In genomic region chr10:128438417-128439063, GRCh38 we compare ENCODE assay signal across 25 cellular contexts.
DNase-seq lines count a peak whose midpoint lies in the region; ATAC-seq, FAIRE-seq and TF ChIP-seq lines count a peak whose summit lies in the region.
"Had no signal": no experiment of that assay in that cellular context is flagged by ENCODE, and none has a peak within 500 bp of the region (broad histone marks: within the 10 kb centered on the region; RNA-seq: fewer than 3 reads in every experiment).

No MANE protein-coding gene starts in this region.

- no peak for TF ChIP-seq POLR2A in endothelial cell of umbilical vein (IDR thresholded peaks at IDR 0.05; ENCODE audit: low read depth, low read length)

- BruUV-seq in endothelial cell of umbilical vein (replicated peaks; lab: Mats Ljungman, UMichigan), result no TSS peak

- H4K8ac ChIP-seq in trophoblast cell (ENCODE audit: low read depth, low read length), result no peak overlapping the region

- H3K4me1 Mint-ChIP-seq in activated CD4-positive, alpha-beta T cell treated with anti-CD3 and anti-CD28 coated beads, Interleukin-2, amount 10 ng/mL, durations not matched to agents 7 days and 5 days, result no peaks in the 10 kb centered on the region
- H3K4me1 Mint-ChIP-seq in neural progenitor cell, result peaks cover 11% of the 10 kb centered on the region

- H3K4me3 Mint-ChIP-seq in activated CD4-positive, alpha-beta T cell treated with anti-CD3 and anti-CD28 coated beads, Interleukin-2, amount 10 ng/mL, durations not matched to agents 7 days and 5 days, result no peak overlapping the region
- H3K4me3 Mint-ChIP-seq in neural progenitor cell, result no peak overlapping the region
- H3K4me3 Mint-ChIP-seq: CD8-positive, alpha-beta T cell had no signal

- H3K4me3 ChIP-seq in endothelial cell of umbilical vein (replicated peaks in 1 of 3; ENCODE audit: insufficient read depth in 1 of 3, low read depth in 1 of 3, low read length in 3 of 3), result no peak overlapping the region
- peak overlapping the region; percentile 55 for H3K4me3 ChIP-seq in trophoblast cell (ENCODE audit: low read depth, low read length)
- no peak overlapping the region for H3K4me3 ChIP-seq in neural progenitor cell
- H3K4me3 ChIP-seq: BLaER1 treated with 17β-estradiol and CSF1 and Interleukin-3, amounts not matched to agents 10 nM and 100 nM; Peyer's patch; SJCRH30 had no signal

- no peak overlapping the region for H4K12ac ChIP-seq in trophoblast cell (ENCODE audit: low read depth, low read length)

- ATAC-seq in GM18861 (IDR thresholded peaks at IDR 0.05; ENCODE audit: unreplicated experiment), result no peak
- ATAC-seq: CD8-positive, alpha-beta T cell had no signal

- H4K91ac ChIP-seq in trophoblast cell (ENCODE audit: low read depth, low read length), result no peak overlapping the region

- no peak for TF ChIP-seq CTCF in endothelial cell of umbilical vein (IDR thresholded peaks at IDR 0.05; ENCODE audit: extremely low read depth in 1 of 2, insufficient read depth in 1 of 2, low read depth in 1 of 2, low read length in 2 of 2)
- no peak for TF ChIP-seq CTCF in neural progenitor cell (IDR thresholded peaks at IDR 0.05)

- no peaks in the 10 kb centered on the region for H3K27me3 Mint-ChIP-seq in activated CD4-positive, alpha-beta T cell treated with anti-CD3 and anti-CD28 coated beads, Interleukin-2, amount 10 ng/mL, durations not matched to agents 7 days and 5 days
- peaks cover 9% of the 10 kb centered on the region for H3K27me3 Mint-ChIP-seq in neural progenitor cell (ENCODE audit: insufficient read depth, low read depth)

- no peak overlapping the region for H3K4ac ChIP-seq in trophoblast cell (ENCODE audit: low read depth, low read length)

- H3K79me2 ChIP-seq in endothelial cell of umbilical vein (ENCODE audit: control insufficient read depth, insufficient read depth, low read length) (no peaks in the 10 kb centered on the region), trophoblast cell (ENCODE audit: control insufficient read depth, insufficient read depth, low read length, poor library complexity) (no peaks in the 10 kb centered on the region), neural progenitor cell (ENCODE audit: low read depth) (no peaks in the 10 kb centered on the region)

- H3K36me3 ChIP-seq in endothelial cell of umbilical vein (ENCODE audit: control insufficient read depth in 2 of 2, extremely low read depth in 1 of 2, insufficient read depth in 2 of 2, low read length in 2 of 2), result no peaks in the 10 kb centered on the region
- H3K36me3 ChIP-seq in trophoblast cell (ENCODE audit: control insufficient read depth in 1 of 2, insufficient read depth in 2 of 2, low read length in 2 of 2), result no peaks in the 10 kb centered on the region
- H3K36me3 ChIP-seq in neural progenitor cell, result no peaks in the 10 kb centered on the region
- H3K36me3 ChIP-seq: BLaER1 treated with 17β-estradiol and CSF1 and Interleukin-3, amounts not matched to agents 10 nM and 100 nM; Peyer's patch; SJCRH30 had no signal

- no peak overlapping the region for H2AK5ac ChIP-seq in trophoblast cell (ENCODE audit: low read length)

- H2BK5ac ChIP-seq in trophoblast cell (ENCODE audit: low read depth, low read length, poor library complexity), result no peak overlapping the region

- no peaks in the 10 kb centered on the region for H3K9me3 ChIP-seq in endothelial cell of umbilical vein (replicated peaks; ENCODE audit: control insufficient read depth, insufficient read depth, low read length)
- peaks cover 7% of the 10 kb centered on the region for H3K9me3 ChIP-seq in trophoblast cell (ENCODE audit: insufficient read depth, low read depth, low read length)
- H3K9me3 ChIP-seq in neural progenitor cell (ENCODE audit: low read depth), result no peaks in the 10 kb centered on the region
- H3K9me3 ChIP-seq: BLaER1 treated with 17β-estradiol and CSF1 and Interleukin-3, amounts not matched to agents 10 nM and 100 nM; Peyer's patch; SJCRH30 had no signal

- no peaks in the 10 kb centered on the region for H3K9me3 Mint-ChIP-seq in activated CD4-positive, alpha-beta T cell treated with anti-CD3 and anti-CD28 coated beads, Interleukin-2, amount 10 ng/mL, durations not matched to agents 7 days and 5 days
- H3K9me3 Mint-ChIP-seq in neural progenitor cell, result no peaks in the 10 kb centered on the region
- H3K9me3 Mint-ChIP-seq: CD8-positive, alpha-beta T cell had no signal

- H3K27me3 ChIP-seq in endothelial cell of umbilical vein (ENCODE audit: control insufficient read depth in 2 of 2, insufficient read depth in 2 of 2, low read length in 2 of 2) (no peaks in the 10 kb centered on the region), trophoblast cell (ENCODE audit: insufficient read depth, low read length) (no peaks in the 10 kb centered on the region), neural progenitor cell (no peaks in the 10 kb centered on the region)
- H3K27me3 ChIP-seq: BLaER1 treated with 17β-estradiol and CSF1 and Interleukin-3, amounts not matched to agents 10 nM and 100 nM; Peyer's patch; SJCRH30 had no signal

- CTCF ChIA-PET in activated CD4-positive, alpha-beta T cell treated with anti-CD3 and anti-CD28 coated beads, Interleukin-2, amount 10 ng/mL, durations not matched to agents 7 days and 5 days (lab: Charles Lee), result no interaction called here
- CTCF ChIA-PET in endothelial cell of umbilical vein (lab: Charles Lee), result no interaction called here

- no peak overlapping the region for H2BK12ac ChIP-seq in trophoblast cell (ENCODE audit: low read length)

- H3F3A ChIP-seq in neural progenitor cell (ENCODE audit: low read depth), result no peaks in the 10 kb centered on the region

- H3K4me2 ChIP-seq in endothelial cell of umbilical vein (ENCODE audit: insufficient read depth, low read length) (no peak overlapping the region), trophoblast cell (ENCODE audit: low read length) (no peak overlapping the region), neural progenitor cell (no peak overlapping the region)
- H3K4me2 ChIP-seq: BLaER1 treated with 17β-estradiol and CSF1 and Interleukin-3, amounts not matched to agents 10 nM and 100 nM had no signal

- no peaks in the 10 kb centered on the region for H3K4me1 ChIP-seq in endothelial cell of umbilical vein (ENCODE audit: control insufficient read depth, extremely low read depth, insufficient read depth, low read length)
- no peaks in the 10 kb centered on the region for H3K4me1 ChIP-seq in trophoblast cell (ENCODE audit: control insufficient read depth in 1 of 2, insufficient read depth in 2 of 2, low read length in 2 of 2)
- H3K4me1 ChIP-seq in neural progenitor cell, result peaks cover 10% of the 10 kb centered on the region
- H3K4me1 ChIP-seq: BLaER1 treated with 17β-estradiol and CSF1 and Interleukin-3, amounts not matched to agents 10 nM and 100 nM; Peyer's patch; SJCRH30 had no signal

- no peaks in the 10 kb centered on the region for H3K36me3 Mint-ChIP-seq in activated CD4-positive, alpha-beta T cell treated with anti-CD3 and anti-CD28 coated beads, Interleukin-2, amount 10 ng/mL, durations not matched to agents 7 days and 5 days (ENCODE audit: low read depth)
- H3K36me3 Mint-ChIP-seq in neural progenitor cell, result no peaks in the 10 kb centered on the region
- H3K36me3 Mint-ChIP-seq: CD8-positive, alpha-beta T cell had no signal

- H3K9ac ChIP-seq in endothelial cell of umbilical vein (replicated peaks; ENCODE audit: extremely low read depth, insufficient read depth, low read length) (no peak overlapping the region), trophoblast cell (ENCODE audit: low read length) (no peak overlapping the region), neural progenitor cell (no peak overlapping the region)
- H3K9ac ChIP-seq: BLaER1 treated with 17β-estradiol and CSF1 and Interleukin-3, amounts not matched to agents 10 nM and 100 nM had no signal

- FAIRE-seq in endothelial cell of umbilical vein (lab: Jason Lieb, UNC), result no peak
- no peak for FAIRE-seq in frontal cortex (lab: Jason Lieb, UNC)
- FAIRE-seq: G401.6, GM19239 had no signal

- DNase-seq in activated CD4-positive, alpha-beta T cell treated with anti-CD3 and anti-CD28 coated beads, Interleukin-2, amount 10 ng/mL, durations not matched to agents 7 days and 5 days, result no peak
- no peak for DNase-seq in activated CD4-positive, alpha-beta T cell treated with anti-CD3 and anti-CD28 coated beads, Interleukin-2, amount 50 U/mL, for 1 hour
- DNase-seq in endothelial cell of umbilical vein (ENCODE audit: low read depth, low spot score), result no peak
- no peak for DNase-seq in trophoblast cell
- DNase-seq in COLO829 (ENCODE audit: low spot score), result no peak
- no peak for DNase-seq in frontal cortex (ENCODE audit: low spot score in 2 of 2)
- DNase-seq in neural progenitor cell (ENCODE audit: low spot score), result no peak
- DNase-seq: Calu3; CD8-positive, alpha-beta T cell; GOT3; KBM-7; NCI-H1092; NCI-H1436 treated with DMSO at 0.1 percent for 48 hours; NCI-H2029; NCI-H226; NCI-H524; NCI-H774; NK-92 treated with Interleukin-12 subunit alpha and Interleukin-12 subunit beta, amount 100 ng/mL, for 24 hours; Peyer's patch; SJCRH30 had no signal

- H2AFZ ChIP-seq in endothelial cell of umbilical vein (ENCODE audit: low read depth, low read length) (no peak overlapping the region), trophoblast cell (ENCODE audit: insufficient read depth, low read length, poor library complexity) (no peak overlapping the region), neural progenitor cell (replicated peaks) (no peak overlapping the region)

- peak overlapping the region; percentile 6 for H3K27ac Mint-ChIP-seq in activated CD4-positive, alpha-beta T cell treated with anti-CD3 and anti-CD28 coated beads, Interleukin-2, amount 10 ng/mL, durations not matched to agents 7 days and 5 days
- H3K27ac Mint-ChIP-seq in neural progenitor cell, result no peak overlapping the region
- H3K27ac Mint-ChIP-seq: CD8-positive, alpha-beta T cell had no signal

- no peaks in the 10 kb centered on the region for H3K9me1 ChIP-seq in endothelial cell of umbilical vein (replicated peaks; ENCODE audit: control insufficient read depth, extremely low read depth, insufficient read depth, low read length)

- H3K18ac ChIP-seq in trophoblast cell (ENCODE audit: low read length), result no peak overlapping the region

- WGBS in trophoblast cell (ENCODE audit: extremely low coverage, insufficient coverage, insufficient read length), result no CpG with 5 or more reads among the region's 16 CpGs

- dilution Hi-C loops in endothelial cell of umbilical vein (cut with MboI; ENCODE audit: extremely low pct_ligation_motif_present, low sequenced_read_pairs), result no loop called here

- POLR2A ChIA-PET in activated CD4-positive, alpha-beta T cell treated with anti-CD3 and anti-CD28 coated beads, Interleukin-2, amount 10 ng/mL, durations not matched to agents 7 days and 5 days (lab: Charles Lee), result no interaction called here
- POLR2A ChIA-PET in endothelial cell of umbilical vein (lab: Charles Lee), result no interaction called here

- H2BK120ac ChIP-seq in trophoblast cell (ENCODE audit: insufficient read depth, low read length, poor library complexity), result no peak overlapping the region

- no peaks in the 10 kb centered on the region for H3K79me1 ChIP-seq in trophoblast cell (ENCODE audit: low read length)

- H3K23ac ChIP-seq in trophoblast cell (ENCODE audit: low read length), result peak overlapping the region; percentile 11

- H3K14ac ChIP-seq in trophoblast cell (ENCODE audit: low read length), result no peak overlapping the region

- intact Hi-C loops in endothelial cell of umbilical vein (cut with micrococcal nuclease), result no loop called here

- H4K20me1 ChIP-seq in endothelial cell of umbilical vein (replicated peaks; ENCODE audit: control insufficient read depth, extremely low read depth, insufficient read depth, low read length) (no peaks in the 10 kb centered on the region), neural progenitor cell (ENCODE audit: low read depth) (no peaks in the 10 kb centered on the region)
- H4K20me1 ChIP-seq: BLaER1 treated with 17β-estradiol and CSF1 and Interleukin-3, amounts not matched to agents 10 nM and 100 nM had no signal

- H3K27ac ChIP-seq in endothelial cell of umbilical vein (ENCODE audit: insufficient read depth, low read depth, low read length) (no peak overlapping the region), trophoblast cell (ENCODE audit: low read depth, low read length) (no peak overlapping the region), neural progenitor cell (no peak overlapping the region)
- H3K27ac ChIP-seq: 22Rv1; BLaER1 treated with 17β-estradiol and CSF1 and Interleukin-3, amounts not matched to agents 10 nM and 100 nM; Peyer's patch; SJCRH30 had no signal
